13 cellular contexts compared by ENCODE assay signal in genomic region chr1:8947127-8947691, GRCh38. TPM values are rescaled to one million over a fixed set of nuclear protein-coding genes. Genes with fewer than 3 reads are reported as not detected.
DNase-seq lines count a peak whose midpoint lies in the region; ATAC-seq and TF ChIP-seq lines count a peak whose summit lies in the region.
"Had no signal": no experiment of that assay in that cellular context is flagged by ENCODE, and none has a peak within 500 bp of the region (broad histone marks: within the 10 kb centered on the region; RNA-seq: fewer than 3 reads in every experiment).

No MANE protein-coding gene starts in this region.

- H3K9me3 Mint-ChIP-seq in CD4-positive, alpha-beta memory T cell, result no peaks in the 10 kb centered on the region
- no peaks in the 10 kb centered on the region for H3K9me3 Mint-ChIP-seq in activated T-helper 2 cell treated with anti-CD3 and anti-CD28 coated beads, Interferon-gamma antibody, Interleukin-2, Interleukin-4, amounts not matched to agents 10 μg/mL and 5 μg/mL and 100 μg/mL, durations not matched to agents 14 hours and 24 hours and 36 hours
- H3K9me3 Mint-ChIP-seq: nephron; stimulated activated memory B cell treated with anti-CD40 and anti-IgM and Interleukin-4, amounts not matched to agents 10 μg/mL and 1 μg/mL and 100 μg/mL, for 72 hours had no signal

- peaks cover 42% of the 10 kb centered on the region for H3K4me1 ChIP-seq in CD4-positive, alpha-beta memory T cell (ENCODE audit: insufficient read depth, low read length)
- H3K4me1 ChIP-seq in right lobe of liver, result no peaks in the 10 kb centered on the region

- no peak for TF ChIP-seq POLR2A in right lobe of liver (IDR thresholded peaks at IDR 0.05)

- POLR2A ChIA-PET in CD4-positive, alpha-beta memory T cell (lab: Charles Lee; ENCODE audit: partially characterized antibody), result interaction anchor here (0.9 to 2.2 kb wide), 5 partner anchors 9 to 68 kb away, joined by 3 to 12 read pairs (median 6); partner anchors contain the start of gene ENO1

- no peak overlapping the region for H3K4me3 ChIP-seq in CD4-positive, alpha-beta memory T cell (ENCODE audit: low read length in 2 of 2)
- no peak overlapping the region for H3K4me3 ChIP-seq in right lobe of liver
- H3K4me3 ChIP-seq: SJSA1 had no signal

- DNase-seq in CD4-positive, alpha-beta memory T cell, result no peak
- DNase-seq in ELR (ENCODE audit: low read depth), result peak; percentile 32
- no peak for DNase-seq in activated T-helper 2 cell treated with anti-CD3 and anti-CD28 coated beads, Interferon-gamma antibody, Interleukin-2, Interleukin-4, amounts not matched to agents 10 μg/mL and 5 μg/mL and 100 μg/mL, durations not matched to agents 14 hours and 24 hours and 36 hours (ENCODE audit: low spot score)
- DNase-seq in right lobe of liver, result no peak
- DNase-seq in KG1 (lab: John Stamatoyannopoulos, UW), result no peak
- DNase-seq in T-helper 9 cell, result no peak
- no peak for DNase-seq in SHP77 treated with DMSO at 0.1 percent for 48 hours (lab: John Stamatoyannopoulos, UW)
- DNase-seq: DMS153, NCI-H1092 treated with DMSO at 0.1 percent for 48 hours had no signal

- H3K4me1 Mint-ChIP-seq in CD4-positive, alpha-beta memory T cell, result peaks cover 16 to 56% (median 33%) of the 10 kb centered on the region in 4 donors
- peaks cover 55% of the 10 kb centered on the region for H3K4me1 Mint-ChIP-seq in activated T-helper 2 cell treated with anti-CD3 and anti-CD28 coated beads, Interferon-gamma antibody, Interleukin-2, Interleukin-4, amounts not matched to agents 10 μg/mL and 5 μg/mL and 100 μg/mL, durations not matched to agents 14 hours and 24 hours and 36 hours (ENCODE audit: low read depth)
- H3K4me1 Mint-ChIP-seq: stimulated activated memory B cell treated with anti-CD40 and anti-IgM and Interleukin-4, amounts not matched to agents 10 μg/mL and 1 μg/mL and 100 μg/mL, for 72 hours had no signal

- WGBS in right lobe of liver (ENCODE audit: insufficient coverage, low coverage, low lambda C conversion rate, missing lambda C conversion rate), result 45% methylated on average over 8 of the region's 9 CpGs

- no peaks in the 10 kb centered on the region for H3K27me3 ChIP-seq in CD4-positive, alpha-beta memory T cell (ENCODE audit: insufficient read depth, low read length)
- no peaks in the 10 kb centered on the region for H3K27me3 ChIP-seq in right lobe of liver
- H3K27me3 ChIP-seq: SJSA1 had no signal

- peak overlapping the region in 7 of 8 donors; percentile 49 to 72 (median 64) for H3K4me3 Mint-ChIP-seq in CD4-positive, alpha-beta memory T cell
- peak overlapping the region; percentile 33 for H3K4me3 Mint-ChIP-seq in activated T-helper 2 cell treated with anti-CD3 and anti-CD28 coated beads, Interferon-gamma antibody, Interleukin-2, Interleukin-4, amounts not matched to agents 10 μg/mL and 5 μg/mL and 100 μg/mL, durations not matched to agents 14 hours and 24 hours and 36 hours (ENCODE audit: low read depth)
- H3K4me3 Mint-ChIP-seq: nephron; stimulated activated memory B cell treated with anti-CD40 and anti-IgM and Interleukin-4, amounts not matched to agents 10 μg/mL and 1 μg/mL and 100 μg/mL, for 72 hours had no signal

- H3K36me3 ChIP-seq in CD4-positive, alpha-beta memory T cell (ENCODE audit: insufficient read depth, low read length), result no peaks in the 10 kb centered on the region
- H3K36me3 ChIP-seq in right lobe of liver, result no peaks in the 10 kb centered on the region
- H3K36me3 ChIP-seq: SJSA1 had no signal

- H3K9me3 ChIP-seq in CD4-positive, alpha-beta memory T cell (ENCODE audit: control insufficient read depth in 1 of 2, low read length in 2 of 2), result no peaks in the 10 kb centered on the region
- no peaks in the 10 kb centered on the region for H3K9me3 ChIP-seq in right lobe of liver
- H3K9me3 ChIP-seq: SJSA1 had no signal

- no peak for TF ChIP-seq CTCF in right lobe of liver (IDR thresholded peaks at IDR 0.05)

- intact Hi-C loops in CD4-positive, alpha-beta memory T cell (cut with micrococcal nuclease), result loop anchor here (2.0 kb wide), 1 partner anchor 70 kb away; no protein-coding TSS in a partner anchor
- intact Hi-C loops in activated T-helper 2 cell treated with anti-CD3 and anti-CD28 coated beads, Interferon-gamma antibody, Interleukin-2, Interleukin-4, amounts not matched to agents 10 μg/mL and 5 μg/mL and 100 μg/mL, durations not matched to agents 14 hours and 24 hours and 36 hours (cut with micrococcal nuclease), result loop anchor here (2.0 to 5.0 kb wide), 2 partner anchors 24 to 40 kb away; no protein-coding TSS in a partner anchor
- intact Hi-C loops in right lobe of liver (cut with DNase I), result no loop called here

- peak overlapping the region; percentile 11 for H3K27ac ChIP-seq in CD4-positive, alpha-beta memory T cell (ENCODE audit: low read depth, low read length)
- H3K27ac ChIP-seq in right lobe of liver, result no peak overlapping the region
- H3K27ac ChIP-seq: SJSA1 had no signal

- peak in 3 of 4 donors; percentile 18 to 37 (median 23) for ATAC-seq in right lobe of liver
- no peak for ATAC-seq in HG03521 (IDR thresholded peaks at IDR 0.05; ENCODE audit: unreplicated experiment)

- H3K27ac Mint-ChIP-seq in CD4-positive, alpha-beta memory T cell, result peak overlapping the region; percentile 82 to 91 (median 86)
- peak overlapping the region; percentile 96 for H3K27ac Mint-ChIP-seq in activated T-helper 2 cell treated with anti-CD3 and anti-CD28 coated beads, Interferon-gamma antibody, Interleukin-2, Interleukin-4, amounts not matched to agents 10 μg/mL and 5 μg/mL and 100 μg/mL, durations not matched to agents 14 hours and 24 hours and 36 hours
- H3K27ac Mint-ChIP-seq: nephron; stimulated activated memory B cell treated with anti-CD40 and anti-IgM and Interleukin-4, amounts not matched to agents 10 μg/mL and 1 μg/mL and 100 μg/mL, for 72 hours had no signal

- no peaks in the 10 kb centered on the region for H3K36me3 Mint-ChIP-seq in CD4-positive, alpha-beta memory T cell
- H3K36me3 Mint-ChIP-seq in activated T-helper 2 cell treated with anti-CD3 and anti-CD28 coated beads, Interferon-gamma antibody, Interleukin-2, Interleukin-4, amounts not matched to agents 10 μg/mL and 5 μg/mL and 100 μg/mL, durations not matched to agents 14 hours and 24 hours and 36 hours (ENCODE audit: low read depth), result peaks cover 4% of the 10 kb centered on the region
- H3K36me3 Mint-ChIP-seq: stimulated activated memory B cell treated with anti-CD40 and anti-IgM and Interleukin-4, amounts not matched to agents 10 μg/mL and 1 μg/mL and 100 μg/mL, for 72 hours had no signal

- CTCF ChIA-PET in CD4-positive, alpha-beta memory T cell (lab: Charles Lee; ENCODE audit: partially characterized antibody), result interaction anchor here (0.9 to 1.0 kb wide), 2 partner anchors 24 to 42 kb away, joined by 3 to 4 read pairs; no protein-coding TSS in a partner anchor

- no peaks in the 10 kb centered on the region for H3K27me3 Mint-ChIP-seq in CD4-positive, alpha-beta memory T cell
- no peaks in the 10 kb centered on the region for H3K27me3 Mint-ChIP-seq in activated T-helper 2 cell treated with anti-CD3 and anti-CD28 coated beads, Interferon-gamma antibody, Interleukin-2, Interleukin-4, amounts not matched to agents 10 μg/mL and 5 μg/mL and 100 μg/mL, durations not matched to agents 14 hours and 24 hours and 36 hours (ENCODE audit: low read depth)

RNA-seq across cellular contexts. Expression of gene CA6, which starts 1.5 kb away (rescaled TPM):
- total RNA-seq in CD4-positive, alpha-beta memory T cell, result not detected
- 1 to 10 TPM in 1 of 2 donors, under 1 TPM in 1; 0.35 to 2.5 TPM for polyA plus RNA-seq in CD4-positive, alpha-beta memory T cell
- 0.37 and 0.41 TPM in 2 replicates for total RNA-seq in activated T-helper 2 cell treated with anti-CD3 and anti-CD28 coated beads, Interferon-gamma antibody, Interleukin-2, Interleukin-4, amounts not matched to agents 10 μg/mL and 5 μg/mL and 100 μg/mL, durations not matched to agents 14 hours and 24 hours and 36 hours
- total RNA-seq in right lobe of liver, result not detected
- total RNA-seq: SJSA1 had no signal

Comparison
In these comparisons a context has a peak if more than half of its experiments do, and no peak if none do; other contexts are left out.
1. intact Hi-C loops: an anchor here in CD4-positive, alpha-beta memory T cell (2.0 kb wide) and activated T-helper 2 cell treated with anti-CD3 and anti-CD28 coated beads, Interferon-gamma antibody, Interleukin-2, Interleukin-4, amounts not matched to agents 10 μg/mL and 5 μg/mL and 100 μg/mL, durations not matched to agents 14 hours and 24 hours and 36 hours (2.0 to 5.0 kb wide); none called in right lobe of liver.